In the genomic region with DNA sequence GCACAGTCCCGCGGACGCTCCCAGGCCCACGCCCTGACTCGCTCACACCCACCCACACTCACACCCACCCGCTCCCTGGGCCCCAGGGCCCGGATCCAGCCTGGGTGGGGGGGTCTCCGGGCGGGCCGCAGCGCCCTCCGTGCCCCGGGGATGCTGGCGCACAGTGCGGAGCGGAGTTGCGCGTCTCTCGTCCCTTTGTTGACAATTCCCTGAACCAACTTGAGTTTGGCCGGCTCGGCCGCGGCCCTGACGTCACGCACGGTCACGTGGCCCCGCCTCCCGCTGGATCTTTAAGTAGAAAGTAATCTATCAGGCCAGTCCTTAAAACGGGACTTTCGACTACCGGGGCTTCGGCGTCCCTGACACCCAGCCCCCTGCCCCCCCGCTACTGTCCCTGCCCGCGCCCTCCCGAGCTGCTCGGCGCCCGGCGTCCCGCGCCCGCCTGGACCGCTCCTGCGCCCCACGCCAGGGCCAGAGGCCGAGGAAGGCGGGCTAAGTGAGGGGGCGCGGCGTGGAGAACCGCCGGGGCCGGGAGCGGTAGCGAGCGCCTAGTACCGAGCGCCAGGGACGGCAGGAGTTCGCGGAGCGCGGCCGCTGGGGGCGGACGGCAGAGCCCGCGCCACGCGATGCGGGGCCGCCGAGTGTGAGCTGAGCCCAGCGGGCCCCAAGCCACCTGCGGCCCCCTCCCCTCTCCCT, we compare ENCODE assay signal across 1 cellular context.
A peak's percentile ranks its signal among the peaks of the same experiment; 100 is the strongest.
TF ChIP-seq lines count a peak whose summit lies in the region.

A gene (plus strand): TSS at position 320 of the 696 bp plus-strand sequence. CDS start 492 bp downstream, outside the sequence.

TF ChIP-seq in HepG2, 621 proteins besides CTCF, POLR2A, EP300 and RAD21 (continued from another document):
- TF ChIP-seq HNRNPK (IDR thresholded peaks at IDR 0.05; ENCODE audit: low read depth, low read length, poor library complexity, severe bottlenecking) (peak; percentile 78), ZNF441 (CRISPR knock-in tag; IDR thresholded peaks at IDR 0.05; ENCODE audit: borderline replicate concordance) (0 out of 2 replicates have a peak, but pooled peaks have one; percentile 20), ZNF124 (CRISPR knock-in tag; IDR thresholded peaks at IDR 0.05) (no peak), ZNF674 (CRISPR knock-in tag; IDR thresholded peaks at IDR 0.05; ENCODE audit: low read depth) (no peak), MYC (CRISPR knock-in tag; IDR thresholded peaks at IDR 0.05; ENCODE audit: borderline replicate concordance) (no peak), ZNF570 (CRISPR knock-in tag; IDR thresholded peaks at IDR 0.05; ENCODE audit: borderline replicate concordance) (no peak), FOXA1 (IDR thresholded peaks at IDR 0.05) (no peak), FOXA1 (CRISPR knock-in tag; IDR thresholded peaks at IDR 0.05) (peak; percentile 75), GABPB1 (CRISPR knock-in tag; IDR thresholded peaks at IDR 0.05) (peak; percentile 44; the same call in 1 of the 2 replicates), MEIS1 (CRISPR knock-in tag; IDR thresholded peaks at IDR 0.05; ENCODE audit: borderline replicate concordance) (no peak), RXRA (CRISPR knock-in tag; IDR thresholded peaks at IDR 0.05) (no peak), NCOR1 (IDR thresholded peaks at IDR 0.05; ENCODE audit: borderline replicate concordance, low read length) (no peak), ZNF264 (CRISPR knock-in tag; IDR thresholded peaks at IDR 0.05) (no peak), FOXK1 (CRISPR knock-in tag; IDR thresholded peaks at IDR 0.05; ENCODE audit: borderline replicate concordance, low read depth) (peak; percentile 39; the same call in 1 of the 2 replicates), ZNF44 (CRISPR knock-in tag; IDR thresholded peaks at IDR 0.05) (no peak), CREB1 (IDR thresholded peaks at IDR 0.05) (peak; percentile 90), CREB1 (CRISPR knock-in tag; IDR thresholded peaks at IDR 0.05) (peak; percentile 39; the same call in 1 of the 2 replicates), ETV6 (CRISPR knock-in tag; conservative IDR thresholded peaks at IDR 0.05) (no peak), IRX3 (CRISPR knock-in tag; IDR thresholded peaks at IDR 0.05; ENCODE audit: borderline replicate concordance, low read depth) (no peak), TMF1 (CRISPR knock-in tag; IDR thresholded peaks at IDR 0.05; ENCODE audit: low read depth) (no peak), ZNF678 (CRISPR knock-in tag; IDR thresholded peaks at IDR 0.05) (no peak), FOXA3 (CRISPR knock-in tag; IDR thresholded peaks at IDR 0.05) (0 out of 2 replicates have a peak, but pooled peaks have one; percentile 28), ZFP90 (CRISPR knock-in tag; IDR thresholded peaks at IDR 0.05; ENCODE audit: borderline replicate concordance) (no peak), ZNF333 (CRISPR knock-in tag; IDR thresholded peaks at IDR 0.05; ENCODE audit: borderline replicate concordance) (no peak)
- TF ChIP-seq, protein P1, sequence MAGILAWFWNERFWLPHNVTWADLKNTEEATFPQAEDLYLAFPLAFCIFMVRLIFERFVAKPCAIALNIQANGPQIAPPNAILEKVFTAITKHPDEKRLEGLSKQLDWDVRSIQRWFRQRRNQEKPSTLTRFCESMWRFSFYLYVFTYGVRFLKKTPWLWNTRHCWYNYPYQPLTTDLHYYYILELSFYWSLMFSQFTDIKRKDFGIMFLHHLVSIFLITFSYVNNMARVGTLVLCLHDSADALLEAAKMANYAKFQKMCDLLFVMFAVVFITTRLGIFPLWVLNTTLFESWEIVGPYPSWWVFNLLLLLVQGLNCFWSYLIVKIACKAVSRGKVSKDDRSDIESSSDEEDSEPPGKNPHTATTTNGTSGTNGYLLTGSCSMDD (CRISPR knock-in tag; IDR thresholded peaks at IDR 0.05), result no peak
- TF ChIP-seq, protein P2, sequence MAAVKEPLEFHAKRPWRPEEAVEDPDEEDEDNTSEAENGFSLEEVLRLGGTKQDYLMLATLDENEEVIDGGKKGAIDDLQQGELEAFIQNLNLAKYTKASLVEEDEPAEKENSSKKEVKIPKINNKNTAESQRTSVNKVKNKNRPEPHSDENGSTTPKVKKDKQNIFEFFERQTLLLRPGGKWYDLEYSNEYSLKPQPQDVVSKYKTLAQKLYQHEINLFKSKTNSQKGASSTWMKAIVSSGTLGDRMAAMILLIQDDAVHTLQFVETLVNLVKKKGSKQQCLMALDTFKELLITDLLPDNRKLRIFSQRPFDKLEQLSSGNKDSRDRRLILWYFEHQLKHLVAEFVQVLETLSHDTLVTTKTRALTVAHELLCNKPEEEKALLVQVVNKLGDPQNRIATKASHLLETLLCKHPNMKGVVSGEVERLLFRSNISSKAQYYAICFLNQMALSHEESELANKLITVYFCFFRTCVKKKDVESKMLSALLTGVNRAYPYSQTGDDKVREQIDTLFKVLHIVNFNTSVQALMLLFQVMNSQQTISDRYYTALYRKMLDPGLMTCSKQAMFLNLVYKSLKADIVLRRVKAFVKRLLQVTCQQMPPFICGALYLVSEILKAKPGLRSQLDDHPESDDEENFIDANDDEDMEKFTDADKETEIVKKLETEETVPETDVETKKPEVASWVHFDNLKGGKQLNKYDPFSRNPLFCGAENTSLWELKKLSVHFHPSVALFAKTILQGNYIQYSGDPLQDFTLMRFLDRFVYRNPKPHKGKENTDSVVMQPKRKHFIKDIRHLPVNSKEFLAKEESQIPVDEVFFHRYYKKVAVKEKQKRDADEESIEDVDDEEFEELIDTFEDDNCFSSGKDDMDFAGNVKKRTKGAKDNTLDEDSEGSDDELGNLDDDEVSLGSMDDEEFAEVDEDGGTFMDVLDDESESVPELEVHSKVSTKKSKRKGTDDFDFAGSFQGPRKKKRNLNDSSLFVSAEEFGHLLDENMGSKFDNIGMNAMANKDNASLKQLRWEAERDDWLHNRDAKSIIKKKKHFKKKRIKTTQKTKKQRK (IDR thresholded peaks at IDR 0.05; ENCODE audit: low read length), result no peak
- TF ChIP-seq, protein P3, sequence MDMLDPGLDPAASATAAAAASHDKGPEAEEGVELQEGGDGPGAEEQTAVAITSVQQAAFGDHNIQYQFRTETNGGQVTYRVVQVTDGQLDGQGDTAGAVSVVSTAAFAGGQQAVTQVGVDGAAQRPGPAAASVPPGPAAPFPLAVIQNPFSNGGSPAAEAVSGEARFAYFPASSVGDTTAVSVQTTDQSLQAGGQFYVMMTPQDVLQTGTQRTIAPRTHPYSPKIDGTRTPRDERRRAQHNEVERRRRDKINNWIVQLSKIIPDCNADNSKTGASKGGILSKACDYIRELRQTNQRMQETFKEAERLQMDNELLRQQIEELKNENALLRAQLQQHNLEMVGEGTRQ (IDR thresholded peaks at IDR 0.05; ENCODE audit: low read depth, low read length), result peak; percentile 65
- TF ChIP-seq, protein P3 (CRISPR knock-in tag; IDR thresholded peaks at IDR 0.05; ENCODE audit: borderline replicate concordance), result peak; percentile 31; the same call in 1 of the 2 replicates
- TF ChIP-seq, protein P4, sequence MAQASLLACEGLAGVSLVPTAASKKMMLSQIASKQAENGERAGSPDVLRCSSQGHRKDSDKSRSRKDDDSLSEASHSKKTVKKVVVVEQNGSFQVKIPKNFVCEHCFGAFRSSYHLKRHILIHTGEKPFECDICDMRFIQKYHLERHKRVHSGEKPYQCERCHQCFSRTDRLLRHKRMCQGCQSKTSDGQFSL (CRISPR knock-in tag; IDR thresholded peaks at IDR 0.05), result peak; percentile 70; the same call in 1 of the 2 replicates
- TF ChIP-seq, protein P5, sequence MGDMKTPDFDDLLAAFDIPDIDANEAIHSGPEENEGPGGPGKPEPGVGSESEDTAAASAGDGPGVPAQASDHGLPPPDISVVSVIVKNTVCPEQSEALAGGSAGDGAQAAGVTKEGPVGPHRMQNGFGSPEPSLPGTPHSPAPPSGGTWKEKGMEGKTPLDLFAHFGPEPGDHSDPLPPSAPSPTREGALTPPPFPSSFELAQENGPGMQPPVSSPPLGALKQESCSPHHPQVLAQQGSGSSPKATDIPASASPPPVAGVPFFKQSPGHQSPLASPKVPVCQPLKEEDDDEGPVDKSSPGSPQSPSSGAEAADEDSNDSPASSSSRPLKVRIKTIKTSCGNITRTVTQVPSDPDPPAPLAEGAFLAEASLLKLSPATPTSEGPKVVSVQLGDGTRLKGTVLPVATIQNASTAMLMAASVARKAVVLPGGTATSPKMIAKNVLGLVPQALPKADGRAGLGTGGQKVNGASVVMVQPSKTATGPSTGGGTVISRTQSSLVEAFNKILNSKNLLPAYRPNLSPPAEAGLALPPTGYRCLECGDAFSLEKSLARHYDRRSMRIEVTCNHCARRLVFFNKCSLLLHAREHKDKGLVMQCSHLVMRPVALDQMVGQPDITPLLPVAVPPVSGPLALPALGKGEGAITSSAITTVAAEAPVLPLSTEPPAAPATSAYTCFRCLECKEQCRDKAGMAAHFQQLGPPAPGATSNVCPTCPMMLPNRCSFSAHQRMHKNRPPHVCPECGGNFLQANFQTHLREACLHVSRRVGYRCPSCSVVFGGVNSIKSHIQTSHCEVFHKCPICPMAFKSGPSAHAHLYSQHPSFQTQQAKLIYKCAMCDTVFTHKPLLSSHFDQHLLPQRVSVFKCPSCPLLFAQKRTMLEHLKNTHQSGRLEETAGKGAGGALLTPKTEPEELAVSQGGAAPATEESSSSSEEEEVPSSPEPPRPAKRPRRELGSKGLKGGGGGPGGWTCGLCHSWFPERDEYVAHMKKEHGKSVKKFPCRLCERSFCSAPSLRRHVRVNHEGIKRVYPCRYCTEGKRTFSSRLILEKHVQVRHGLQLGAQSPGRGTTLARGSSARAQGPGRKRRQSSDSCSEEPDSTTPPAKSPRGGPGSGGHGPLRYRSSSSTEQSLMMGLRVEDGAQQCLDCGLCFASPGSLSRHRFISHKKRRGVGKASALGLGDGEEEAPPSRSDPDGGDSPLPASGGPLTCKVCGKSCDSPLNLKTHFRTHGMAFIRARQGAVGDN (CRISPR knock-in tag; IDR thresholded peaks at IDR 0.05), result peak; percentile 39
- TF ChIP-seq, protein P6, sequence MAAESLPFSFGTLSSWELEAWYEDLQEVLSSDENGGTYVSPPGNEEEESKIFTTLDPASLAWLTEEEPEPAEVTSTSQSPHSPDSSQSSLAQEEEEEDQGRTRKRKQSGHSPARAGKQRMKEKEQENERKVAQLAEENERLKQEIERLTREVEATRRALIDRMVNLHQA (CRISPR knock-in tag; IDR thresholded peaks at IDR 0.05), result no peak
- TF ChIP-seq, protein P7, sequence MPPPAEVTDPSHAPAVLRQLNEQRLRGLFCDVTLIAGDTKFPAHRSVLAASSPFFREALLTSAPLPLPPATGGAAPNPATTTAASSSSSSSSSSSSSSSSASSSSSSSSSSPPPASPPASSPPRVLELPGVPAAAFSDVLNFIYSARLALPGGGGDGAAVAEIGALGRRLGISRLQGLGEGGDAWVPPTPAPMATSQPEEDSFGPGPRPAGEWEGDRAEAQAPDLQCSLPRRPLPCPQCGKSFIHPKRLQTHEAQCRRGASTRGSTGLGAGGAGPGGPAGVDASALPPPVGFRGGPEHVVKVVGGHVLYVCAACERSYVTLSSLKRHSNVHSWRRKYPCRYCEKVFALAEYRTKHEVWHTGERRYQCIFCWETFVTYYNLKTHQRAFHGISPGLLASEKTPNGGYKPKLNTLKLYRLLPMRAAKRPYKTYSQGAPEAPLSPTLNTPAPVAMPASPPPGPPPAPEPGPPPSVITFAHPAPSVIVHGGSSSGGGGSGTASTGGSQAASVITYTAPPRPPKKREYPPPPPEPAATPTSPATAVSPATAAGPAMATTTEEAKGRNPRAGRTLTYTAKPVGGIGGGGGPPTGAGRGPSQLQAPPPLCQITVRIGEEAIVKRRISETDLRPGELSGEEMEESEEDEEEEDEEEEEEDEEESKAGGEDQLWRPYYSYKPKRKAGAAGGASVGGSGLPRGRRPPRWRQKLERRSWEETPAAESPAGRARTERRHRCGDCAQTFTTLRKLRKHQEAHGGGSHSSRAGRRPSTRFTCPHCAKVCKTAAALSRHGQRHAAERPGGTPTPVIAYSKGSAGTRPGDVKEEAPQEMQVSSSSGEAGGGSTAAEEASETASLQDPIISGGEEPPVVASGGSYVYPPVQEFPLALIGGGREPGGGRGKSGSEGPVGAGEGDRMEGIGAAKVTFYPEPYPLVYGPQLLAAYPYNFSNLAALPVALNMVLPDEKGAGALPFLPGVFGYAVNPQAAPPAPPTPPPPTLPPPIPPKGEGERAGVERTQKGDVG (CRISPR knock-in tag; IDR thresholded peaks at IDR 0.05; ENCODE audit: borderline replicate concordance), result no peak
TF ChIP-seq in HepG2: peak in this region for 12.
